ENCODE assay signal across 8 cellular contexts in the genomic region with DNA sequence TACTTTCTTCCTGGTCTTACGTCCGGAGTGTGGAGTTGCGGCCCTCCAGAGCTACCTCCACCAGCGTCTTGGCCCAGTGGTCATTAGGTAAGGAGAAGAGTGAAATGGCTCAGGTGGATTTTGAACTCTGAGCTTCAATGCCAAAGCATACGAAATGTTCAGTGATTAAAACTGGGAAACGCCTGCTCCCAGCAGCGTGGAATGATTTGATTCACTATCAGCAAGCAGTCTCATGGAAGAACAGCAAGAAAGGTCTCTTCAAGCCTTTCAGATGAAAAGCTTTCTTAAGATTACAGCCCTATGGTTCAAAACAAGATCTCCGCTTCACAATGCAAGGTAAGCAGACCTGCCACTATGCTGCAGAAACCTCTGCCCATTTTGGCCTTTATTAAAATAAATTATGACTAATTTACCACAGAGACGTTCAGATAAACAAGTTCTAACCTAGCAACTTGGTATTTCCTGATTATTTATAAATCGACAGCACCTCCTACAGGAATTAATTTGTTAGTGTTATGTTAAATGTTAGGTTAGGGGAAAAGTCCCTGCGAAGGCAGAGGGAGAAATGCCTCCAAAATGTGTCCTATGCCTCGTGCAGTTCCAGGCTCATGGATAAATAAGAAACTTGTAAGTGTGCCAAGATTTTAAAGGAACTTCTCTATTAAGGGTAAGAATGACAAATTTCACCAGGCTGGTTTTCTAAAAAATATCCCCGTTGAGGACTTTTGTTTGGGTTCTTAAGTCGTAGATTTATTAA. TPM values are rescaled to one million over a fixed set of nuclear protein-coding genes. Genes with fewer than 3 reads are reported as not detected.
DNase-seq lines count a peak whose midpoint lies in the region; ATAC-seq, FAIRE-seq and TF ChIP-seq lines count a peak whose summit lies in the region.

No MANE protein-coding gene starts in this region.

- H3K36me3 ChIP-seq in left ventricle myocardium inferior (peaks cover 31% of the 10 kb centered on the region), tibial artery (peaks cover 26 to 32% (median 27%) of the 10 kb centered on the region in 3 donors)

- FAIRE-seq in endometrium (lab: Jason Lieb, UNC) = peak; percentile 60

- ATAC-seq in right cardiac atrium = no peak

- H3K4me3 ChIP-seq in left ventricle myocardium inferior = no peak overlapping the region
- H3K4me3 ChIP-seq in right cardiac atrium (ENCODE audit: low read length) = no peak overlapping the region
- no peak overlapping the region for H3K4me3 ChIP-seq in tibial artery

- H3K27ac ChIP-seq in left ventricle myocardium inferior (replicated peaks) (no peak overlapping the region), right cardiac atrium (ENCODE audit: low read length) (no peak overlapping the region), tibial artery (no peak overlapping the region)

- H3K4me1 ChIP-seq in left ventricle myocardium inferior = peaks cover 39% of the 10 kb centered on the region
- H3K4me1 ChIP-seq in right cardiac atrium (ENCODE audit: control insufficient read depth, insufficient read depth, low read length) = no peaks in the 10 kb centered on the region
- peaks cover 7 to 32% (median 23%) of the 10 kb centered on the region in 4 donors for H3K4me1 ChIP-seq in tibial artery

- DNase-seq in left ventricle myocardium inferior (no peak), right cardiac atrium (no peak), NCI-H460 (ENCODE audit: extremely low read depth, low read depth) (peak; percentile 49), tibial artery (no peak), 8988T (no peak), ureter (ENCODE audit: low spot score) (no peak)
- no peak for DNase-seq in effector CD4-positive, alpha-beta T cell

- H3K27me3 ChIP-seq in left ventricle myocardium inferior (ENCODE audit: low read depth) (peaks cover 62% of the 10 kb centered on the region), right cardiac atrium (ENCODE audit: control insufficient read depth, insufficient read depth) (no peaks in the 10 kb centered on the region), tibial artery (peaks cover 22 to 49% of the 10 kb centered on the region in 2 donors)

- intact Hi-C loops in left ventricle myocardium inferior (cut with micrococcal nuclease) = no loop called here
- intact Hi-C loops in right cardiac atrium (cut with DNase I) = loop anchor here (5.0 to 10.0 kb wide), 4 partner anchors 190 to 943 kb away; no protein-coding TSS in a partner anchor
- intact Hi-C loops in tibial artery (cut with DNase I; ENCODE audit: low total_unique reads) = loop anchor here (5.0 kb wide), 1 partner anchor 943 kb away; no protein-coding TSS in a partner anchor

- WGBS in right cardiac atrium = 34% methylated on average over 14 of the region's 14 CpGs

- TF ChIP-seq CTCF in left ventricle myocardium inferior (IDR thresholded peaks at IDR 0.05; ENCODE audit: borderline replicate concordance) (peak; percentile 32), tibial artery (IDR thresholded peaks at IDR 0.05) (peak; percentile 18 to 27)

- no peaks in the 10 kb centered on the region for H3K9me3 ChIP-seq in left ventricle myocardium inferior (replicated peaks)
- H3K9me3 ChIP-seq in right cardiac atrium (ENCODE audit: control insufficient read depth, low read length) = no peaks in the 10 kb centered on the region
- no peaks in the 10 kb centered on the region for H3K9me3 ChIP-seq in tibial artery

RNA-seq across cellular contexts. Expression of a gene that starts 10.1 kb away (rescaled TPM):
- total RNA-seq in left ventricle myocardium inferior = not detected
- total RNA-seq in right cardiac atrium = not detected
- polyA plus RNA-seq in right cardiac atrium = not detected
- total RNA-seq in NCI-H460 (2014; rRNA removed; shearing (Covaris generic)) = not detected in 2 replicates
- polyA plus RNA-seq in NCI-H460 (2014; cell fraction: nucleus; rRNA removed) = not detected in 2 replicates
- 0.81 TPM for total RNA-seq in ureter

RNA-seq across cellular contexts. Expression of a gene that starts 50.6 kb away (rescaled TPM):
- total RNA-seq in left ventricle myocardium inferior = 47.6 TPM
- 10 to 100 TPM; 30.5 to 35.6 (median 34.7) TPM for total RNA-seq in right cardiac atrium
- 16.8 TPM for polyA plus RNA-seq in right cardiac atrium
- 22.3 and 30.3 TPM in 2 replicates for total RNA-seq in NCI-H460 (2014; rRNA removed; shearing (Covaris generic))
- 7.8 and 13.3 TPM in 2 replicates for polyA plus RNA-seq in NCI-H460 (2014; cell fraction: nucleus; rRNA removed)
- total RNA-seq in ureter = 27.5 TPM
